2 cellular contexts compared by ENCODE assay signal in the genomic region with DNA sequence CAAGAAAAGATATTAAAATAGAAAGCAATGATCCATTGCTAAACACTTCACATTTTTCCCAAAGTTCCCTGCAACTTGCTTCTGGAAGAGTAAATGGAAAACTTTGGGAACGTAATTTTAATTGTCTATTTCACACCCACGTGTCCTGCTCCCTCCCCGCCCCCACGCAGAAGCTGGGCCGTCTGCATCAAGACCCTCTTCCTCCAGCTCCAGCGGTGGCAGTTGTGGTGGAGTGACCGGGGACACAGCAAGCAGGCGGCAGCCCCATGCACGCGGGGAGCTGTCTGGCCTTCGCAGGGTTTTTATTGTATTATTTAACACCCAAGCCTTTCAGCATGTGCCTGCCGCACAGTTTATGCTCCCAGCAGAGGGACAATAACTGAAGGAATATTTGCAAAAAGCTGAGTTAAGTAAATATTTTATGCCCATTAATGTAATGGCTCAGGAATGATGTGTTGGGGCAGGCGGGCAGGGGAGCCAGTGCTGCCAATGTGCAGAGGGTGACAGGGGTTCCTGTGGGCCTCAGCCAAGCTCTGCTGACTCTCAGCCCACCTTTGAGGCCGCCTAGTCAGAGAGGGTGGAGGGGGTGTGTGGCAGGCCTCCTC.
TF ChIP-seq lines count a peak whose summit lies in the region.

No MANE protein-coding gene starts in this region.

TF ChIP-seq in HEK293, 187 proteins besides CTCF, POLR2A, EP300 and RAD21 (continues in another document):
- TF ChIP-seq YY1 (tag by site-specific recombination; IDR thresholded peaks at IDR 0.05) (no peak), ZNF776 (tag by site-specific recombination; IDR thresholded peaks at IDR 0.05; ENCODE audit: borderline replicate concordance) (no peak), ZNF394 (tag by site-specific recombination; IDR thresholded peaks at IDR 0.05; ENCODE audit: borderline replicate concordance) (no peak), ZFP37 (tag by site-specific recombination; IDR thresholded peaks at IDR 0.05) (no peak), EGR2 (tag by site-specific recombination; IDR thresholded peaks at IDR 0.05; ENCODE audit: low read depth) (0 out of 2 replicates have a peak, but pooled peaks have one; percentile 17), ZNF623 (tag by site-specific recombination; IDR thresholded peaks at IDR 0.05) (no peak), ZNF600 (tag by site-specific recombination; IDR thresholded peaks at IDR 0.05) (no peak), ZFHX2 (tag by site-specific recombination; conservative IDR thresholded peaks at IDR 0.05) (peak; percentile 43), KLF16 (tag by site-specific recombination; IDR thresholded peaks at IDR 0.05) (no peak), TRIM28 (IDR thresholded peaks at IDR 0.05; ENCODE audit: borderline replicate concordance, low read length) (no peak), ZNF324 (tag by site-specific recombination; IDR thresholded peaks at IDR 0.05) (no peak), HOXC10 (CRISPR knock-in tag; IDR thresholded peaks at IDR 0.05) (no peak), ZXDB (tag by site-specific recombination; IDR thresholded peaks at IDR 0.05) (no peak), ZNF433 (tag by site-specific recombination; IDR thresholded peaks at IDR 0.05; ENCODE audit: low read depth) (no peak), ZNF585B (tag by site-specific recombination; IDR thresholded peaks at IDR 0.05) (no peak), ZNF169 (tag by site-specific recombination; IDR thresholded peaks at IDR 0.05) (no peak), ZBTB8A (tag by site-specific recombination; IDR thresholded peaks at IDR 0.05) (no peak)
- TF ChIP-seq, protein P1, sequence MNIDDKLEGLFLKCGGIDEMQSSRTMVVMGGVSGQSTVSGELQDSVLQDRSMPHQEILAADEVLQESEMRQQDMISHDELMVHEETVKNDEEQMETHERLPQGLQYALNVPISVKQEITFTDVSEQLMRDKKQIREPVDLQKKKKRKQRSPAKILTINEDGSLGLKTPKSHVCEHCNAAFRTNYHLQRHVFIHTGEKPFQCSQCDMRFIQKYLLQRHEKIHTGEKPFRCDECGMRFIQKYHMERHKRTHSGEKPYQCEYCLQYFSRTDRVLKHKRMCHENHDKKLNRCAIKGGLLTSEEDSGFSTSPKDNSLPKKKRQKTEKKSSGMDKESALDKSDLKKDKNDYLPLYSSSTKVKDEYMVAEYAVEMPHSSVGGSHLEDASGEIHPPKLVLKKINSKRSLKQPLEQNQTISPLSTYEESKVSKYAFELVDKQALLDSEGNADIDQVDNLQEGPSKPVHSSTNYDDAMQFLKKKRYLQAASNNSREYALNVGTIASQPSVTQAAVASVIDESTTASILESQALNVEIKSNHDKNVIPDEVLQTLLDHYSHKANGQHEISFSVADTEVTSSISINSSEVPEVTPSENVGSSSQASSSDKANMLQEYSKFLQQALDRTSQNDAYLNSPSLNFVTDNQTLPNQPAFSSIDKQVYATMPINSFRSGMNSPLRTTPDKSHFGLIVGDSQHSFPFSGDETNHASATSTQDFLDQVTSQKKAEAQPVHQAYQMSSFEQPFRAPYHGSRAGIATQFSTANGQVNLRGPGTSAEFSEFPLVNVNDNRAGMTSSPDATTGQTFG (tag by site-specific recombination; IDR thresholded peaks at IDR 0.05; ENCODE audit: borderline replicate concordance), result no peak
- TF ChIP-seq, protein P2, sequence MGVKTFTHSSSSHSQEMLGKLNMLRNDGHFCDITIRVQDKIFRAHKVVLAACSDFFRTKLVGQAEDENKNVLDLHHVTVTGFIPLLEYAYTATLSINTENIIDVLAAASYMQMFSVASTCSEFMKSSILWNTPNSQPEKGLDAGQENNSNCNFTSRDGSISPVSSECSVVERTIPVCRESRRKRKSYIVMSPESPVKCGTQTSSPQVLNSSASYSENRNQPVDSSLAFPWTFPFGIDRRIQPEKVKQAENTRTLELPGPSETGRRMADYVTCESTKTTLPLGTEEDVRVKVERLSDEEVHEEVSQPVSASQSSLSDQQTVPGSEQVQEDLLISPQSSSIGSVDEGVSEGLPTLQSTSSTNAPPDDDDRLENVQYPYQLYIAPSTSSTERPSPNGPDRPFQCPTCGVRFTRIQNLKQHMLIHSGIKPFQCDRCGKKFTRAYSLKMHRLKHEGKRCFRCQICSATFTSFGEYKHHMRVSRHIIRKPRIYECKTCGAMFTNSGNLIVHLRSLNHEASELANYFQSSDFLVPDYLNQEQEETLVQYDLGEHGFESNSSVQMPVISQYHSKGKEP (tag by site-specific recombination; IDR thresholded peaks at IDR 0.05), result no peak
- TF ChIP-seq, protein P3, sequence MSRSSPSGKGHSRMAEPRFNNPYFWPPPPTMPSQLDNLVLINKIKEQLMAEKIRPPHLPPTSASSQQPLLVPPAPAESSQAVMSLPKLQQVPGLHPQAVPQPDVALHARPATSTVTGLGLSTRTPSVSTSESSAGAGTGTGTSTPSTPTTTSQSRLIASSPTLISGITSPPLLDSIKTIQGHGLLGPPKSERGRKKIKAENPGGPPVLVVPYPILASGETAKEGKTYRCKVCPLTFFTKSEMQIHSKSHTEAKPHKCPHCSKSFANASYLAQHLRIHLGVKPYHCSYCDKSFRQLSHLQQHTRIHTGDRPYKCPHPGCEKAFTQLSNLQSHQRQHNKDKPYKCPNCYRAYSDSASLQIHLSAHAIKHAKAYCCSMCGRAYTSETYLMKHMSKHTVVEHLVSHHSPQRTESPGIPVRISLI (tag by site-specific recombination; IDR thresholded peaks at IDR 0.05), result no peak
- TF ChIP-seq, protein P4, sequence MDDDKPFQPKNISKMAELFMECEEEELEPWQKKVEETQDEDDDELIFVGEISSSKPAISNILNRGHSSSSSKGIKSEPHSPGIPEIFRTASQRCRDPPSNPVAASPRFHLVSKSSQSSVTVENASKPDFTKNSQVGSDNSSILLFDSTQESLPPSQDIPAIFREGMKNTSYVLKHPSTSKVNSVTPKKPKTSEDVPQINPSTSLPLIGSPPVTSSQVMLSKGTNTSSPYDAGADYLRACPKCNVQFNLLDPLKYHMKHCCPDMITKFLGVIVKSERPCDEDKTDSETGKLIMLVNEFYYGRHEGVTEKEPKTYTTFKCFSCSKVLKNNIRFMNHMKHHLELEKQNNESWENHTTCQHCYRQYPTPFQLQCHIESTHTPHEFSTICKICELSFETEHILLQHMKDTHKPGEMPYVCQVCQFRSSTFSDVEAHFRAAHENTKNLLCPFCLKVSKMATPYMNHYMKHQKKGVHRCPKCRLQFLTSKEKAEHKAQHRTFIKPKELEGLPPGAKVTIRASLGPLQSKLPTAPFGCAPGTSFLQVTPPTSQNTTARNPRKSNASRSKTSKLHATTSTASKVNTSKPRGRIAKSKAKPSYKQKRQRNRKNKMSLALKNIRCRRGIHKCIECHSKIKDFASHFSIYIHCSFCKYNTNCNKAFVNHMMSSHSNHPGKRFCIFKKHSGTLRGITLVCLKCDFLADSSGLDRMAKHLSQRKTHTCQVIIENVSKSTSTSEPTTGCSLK (tag by site-specific recombination; IDR thresholded peaks at IDR 0.05), result no peak
- TF ChIP-seq, protein P5, sequence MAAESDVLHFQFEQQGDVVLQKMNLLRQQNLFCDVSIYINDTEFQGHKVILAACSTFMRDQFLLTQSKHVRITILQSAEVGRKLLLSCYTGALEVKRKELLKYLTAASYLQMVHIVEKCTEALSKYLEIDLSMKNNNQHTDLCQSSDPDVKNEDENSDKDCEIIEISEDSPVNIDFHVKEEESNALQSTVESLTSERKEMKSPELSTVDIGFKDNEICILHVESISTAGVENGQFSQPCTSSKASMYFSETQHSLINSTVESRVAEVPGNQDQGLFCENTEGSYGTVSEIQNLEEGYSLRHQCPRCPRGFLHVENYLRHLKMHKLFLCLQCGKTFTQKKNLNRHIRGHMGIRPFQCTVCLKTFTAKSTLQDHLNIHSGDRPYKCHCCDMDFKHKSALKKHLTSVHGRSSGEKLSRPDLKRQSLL (tag by site-specific recombination; IDR thresholded peaks at IDR 0.05), result no peak

TF ChIP-seq in H1, 55 proteins besides CTCF, POLR2A, EP300 and RAD21:
- TF ChIP-seq NRF1 (IDR thresholded peaks at IDR 0.05; ENCODE audit: low read depth, low read length), result no peak
- no peak for TF ChIP-seq POLR2AphosphoS5 (IDR thresholded peaks at IDR 0.05; ENCODE audit: low read depth, low read length)
- TF ChIP-seq SIX5 (IDR thresholded peaks at IDR 0.05; ENCODE audit: low read depth, low read length), result no peak
- no peak for TF ChIP-seq TEAD4 (IDR thresholded peaks at IDR 0.05; ENCODE audit: low read depth, low read length)
- TF ChIP-seq BCL11A (IDR thresholded peaks at IDR 0.05; ENCODE audit: low read depth in 2 of 2, low read length in 2 of 2), result no peak
- TF ChIP-seq RNF2 (IDR thresholded peaks at IDR 0.05; ENCODE audit: borderline replicate concordance, low read depth, low read length, missing control alignments, poor library complexity, severe bottlenecking), result no peak
- TF ChIP-seq FOSL1 (IDR thresholded peaks at IDR 0.05; ENCODE audit: insufficient read depth, low read depth, low read length), result no peak
- no peak for TF ChIP-seq CHD1 (IDR thresholded peaks at IDR 0.05; ENCODE audit: low read depth, low read length)
- no peak for TF ChIP-seq JUN (IDR thresholded peaks at IDR 0.05; ENCODE audit: low read depth, low read length)
- no peak for TF ChIP-seq SUZ12 (IDR thresholded peaks at IDR 0.05; ENCODE audit: low read length)
- TF ChIP-seq CEBPB (IDR thresholded peaks at IDR 0.05; ENCODE audit: low read depth, low read length), result no peak
- no peak for TF ChIP-seq SIN3A (conservative IDR thresholded peaks at IDR 0.05 in 1 of 2, IDR thresholded peaks at IDR 0.05 in 1 of 2; ENCODE audit: low read depth in 1 of 2, low read length in 2 of 2)
- no peak for TF ChIP-seq PHF8 (conservative IDR thresholded peaks at IDR 0.05; ENCODE audit: low read depth, low read length)
- TF ChIP-seq MAFK (IDR thresholded peaks at IDR 0.05; ENCODE audit: low read depth, low read length), result no peak
- TF ChIP-seq TCF12 (IDR thresholded peaks at IDR 0.05; ENCODE audit: low read depth, low read length), result no peak
- no peak for TF ChIP-seq CBX5 (IDR thresholded peaks at IDR 0.05; ENCODE audit: low read depth, low read length)
- TF ChIP-seq BRCA1 (IDR thresholded peaks at IDR 0.05; ENCODE audit: low read depth, low read length), result no peak
- TF ChIP-seq RFX5 (IDR thresholded peaks at IDR 0.05; ENCODE audit: borderline replicate concordance, low read depth, low read length), result no peak
- no peak for TF ChIP-seq NANOG (IDR thresholded peaks at IDR 0.05; ENCODE audit: insufficient read depth, low read depth, low read length, poor library complexity, severe bottlenecking)
- no peak for TF ChIP-seq HDAC6 (IDR thresholded peaks at IDR 0.05; ENCODE audit: low read depth, low read length)
